11 cellular contexts compared by ENCODE assay signal in the genomic region with DNA sequence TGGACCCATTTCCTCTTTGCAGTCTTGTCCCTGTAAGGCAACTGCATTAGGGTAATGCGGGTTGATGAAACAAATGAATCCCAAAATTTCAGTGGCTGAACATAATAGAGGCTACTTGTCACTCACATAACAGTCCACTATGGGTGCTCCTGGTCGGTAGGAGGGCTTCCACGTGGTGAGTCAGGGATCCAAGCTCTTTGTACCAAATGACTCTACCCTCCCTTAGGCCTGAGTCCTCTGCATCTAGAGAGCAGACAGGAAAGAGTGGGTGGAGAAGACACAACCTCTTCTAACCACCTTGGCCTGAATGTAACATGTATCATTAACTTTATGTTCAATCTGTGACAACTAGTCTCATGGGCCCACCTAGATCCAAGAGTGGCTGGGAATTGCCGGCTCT.
DNase-seq lines count a peak whose midpoint lies in the region; ATAC-seq, FAIRE-seq and TF ChIP-seq lines count a peak whose summit lies in the region.
"Had no signal": no experiment of that assay in that cellular context is flagged by ENCODE, and none has a peak within 500 bp of the region (broad histone marks: within the 10 kb centered on the region; RNA-seq: fewer than 3 reads in every experiment).

No MANE protein-coding gene starts in this region.

- no peaks in the 10 kb centered on the region for H3K36me3 ChIP-seq in SJCRH30

- peaks cover 4% of the 10 kb centered on the region; the same call in 1 of the 2 replicates for H3K4me1 ChIP-seq in SJCRH30

- no peaks in the 10 kb centered on the region; the same call in 1 of the 2 replicates for H3K27me3 ChIP-seq in SJCRH30

- DNase-seq in GM13977 (ENCODE audit: low spot score), result peak; percentile 64
- peak; percentile 66 for DNase-seq in GM20000 (ENCODE audit: low spot score)
- peak; percentile 13 for DNase-seq in omental fat pad (ENCODE audit: low spot score)
- DNase-seq in NCI-H748 (lab: John Stamatoyannopoulos, UW; ENCODE audit: unreplicated experiment), result no peak
- DNase-seq in GM12892 (ENCODE audit: insufficient read length), result no peak
- DNase-seq in endothelial cell (ENCODE audit: low spot score), result no peak
- no peak for DNase-seq in SJCRH30
- DNase-seq: hippocampal formation, nephron progenitor cell had no signal

- TF ChIP-seq CTCF in GM13977 (IDR thresholded peaks at IDR 0.05; ENCODE audit: extremely low read depth, insufficient read depth, missing control alignments) (no peak), GM20000 (IDR thresholded peaks at IDR 0.05; ENCODE audit: extremely low read depth, missing control alignments) (no peak), omental fat pad (IDR thresholded peaks at IDR 0.05) (no peak), endothelial cell (IDR thresholded peaks at IDR 0.05; ENCODE audit: unreplicated experiment) (no peak)

- no peaks in the 10 kb centered on the region for H3K9me3 Mint-ChIP-seq in endothelial cell (ENCODE audit: unreplicated experiment)
- H3K9me3 Mint-ChIP-seq: WTC11 had no signal

- H3K4me3 ChIP-seq in SJCRH30, result no peak overlapping the region

- in situ Hi-C loops in GM13977 (cut with MboI; ENCODE audit: low pct_unique_long_range_greater_than_20kb, low sequenced_read_pairs, unreplicated experiment), result no loop called here

- no peak overlapping the region for H3K27ac Mint-ChIP-seq in endothelial cell (ENCODE audit: unreplicated experiment)
- H3K27ac Mint-ChIP-seq: nephron progenitor cell, WTC11 had no signal

- FAIRE-seq in GM12892 (lab: Jason Lieb, UNC), result no peak

- no peaks in the 10 kb centered on the region for H3K9me3 ChIP-seq in SJCRH30 (replicated peaks)

- ATAC-seq in HG03469 (IDR thresholded peaks at IDR 0.05; ENCODE audit: unreplicated experiment), result peak; percentile 64
- ATAC-seq in omental fat pad (ENCODE audit: low FRiP score), result no peak
- ATAC-seq: WTC11 had no signal

- H3K36me3 Mint-ChIP-seq in endothelial cell (ENCODE audit: low read depth, unreplicated experiment), result no peaks in the 10 kb centered on the region
- H3K36me3 Mint-ChIP-seq: WTC11 had no signal

- no peak overlapping the region for H3K4me3 Mint-ChIP-seq in endothelial cell (ENCODE audit: unreplicated experiment)
- H3K4me3 Mint-ChIP-seq: nephron progenitor cell, WTC11 had no signal

- H3K4me1 Mint-ChIP-seq in endothelial cell (ENCODE audit: unreplicated experiment), result peaks cover 32% of the 10 kb centered on the region

- peaks cover 6% of the 10 kb centered on the region for H3K27me3 Mint-ChIP-seq in endothelial cell (ENCODE audit: unreplicated experiment)

- TF ChIP-seq POLR2A in GM12892 (IDR thresholded peaks at IDR 0.05; ENCODE audit: low read depth, low read length), result no peak

- H3K27ac ChIP-seq in SJCRH30, result no peak overlapping the region

Comparison
In these comparisons a context has a peak if more than half of its experiments do, and no peak if none do; other contexts are left out.
1. DNase-seq: peak in GM13977 (single experiment), GM20000 (single experiment) and omental fat pad (single experiment); none in NCI-H748 (single experiment), GM12892 (single experiment), endothelial cell (single experiment) and SJCRH30 (0 of 2).